In genomic region chr10:123204127-123204461, GRCh38 we compare ENCODE assay signal across 22 cellular contexts. TPM values are rescaled to one million over a fixed set of nuclear protein-coding genes. Genes with fewer than 3 reads are reported as not detected.
DNase-seq lines count a peak whose midpoint lies in the region; ATAC-seq, FAIRE-seq and TF ChIP-seq lines count a peak whose summit lies in the region.
"Had no signal": no experiment of that assay in that cellular context is flagged by ENCODE, and none has a peak within 500 bp of the region (broad histone marks: within the 10 kb centered on the region; RNA-seq: fewer than 3 reads in every experiment).

No MANE protein-coding gene starts in this region.

- POLR2A ChIA-PET in PC-9 (lab: Charles Lee; ENCODE audit: unreplicated experiment) = no interaction called here
- POLR2A ChIA-PET in HepG2 (lab: Yijun Ruan, JAX) = interaction anchor here (1.2 kb wide), 1 partner anchor 50 kb away, joined by 3 read pairs; the partner anchor contains the start of gene BUB3

- peaks cover 4% of the 10 kb centered on the region for H3K9me3 Mint-ChIP-seq in type B pancreatic cell

- H2AFZ ChIP-seq in PC-9 (no peak overlapping the region), HepG2 (ENCODE audit: low read length) (no peak overlapping the region)
- H2AFZ ChIP-seq: GM23248 had no signal

- CTCF ChIA-PET in PC-9 (lab: Charles Lee) = no interaction called here
- CTCF ChIA-PET in HepG2 (lab: Yijun Ruan, JAX; ENCODE audit: low intra/inter-chr PET ratio, low total read pairs) = no interaction called here

- peaks cover 7% of the 10 kb centered on the region; the same call in 1 of the 2 replicates for H3F3A ChIP-seq in PC-9 (ENCODE audit: insufficient read depth, low read depth)

- in situ Hi-C loops in HepG2 (cut with HindIII; ENCODE audit: extremely low pct_ligation_motif_present, low pct_unique_long_range_greater_than_20kb) = no loop called here

- H3K9me3 ChIP-seq in BLaER1 treated with 17β-estradiol and CSF1 and Interleukin-3, amounts not matched to agents 10 nM and 100 nM (replicated peaks in 1 of 11) = peaks cover 15 to 29% (median 24%) of the 10 kb centered on the region in 11 experiments
- no peaks in the 10 kb centered on the region for H3K9me3 ChIP-seq in PC-9 (ENCODE audit: insufficient read depth, low read depth)
- peaks cover 10% of the 10 kb centered on the region for H3K9me3 ChIP-seq in HepG2 (ENCODE audit: low read length)
- peaks cover 4 to 5% (median 4%) of the 10 kb centered on the region in 4 donors for H3K9me3 ChIP-seq in upper lobe of left lung
- H3K9me3 ChIP-seq: SJSA1 had no signal

- H3K27me3 ChIP-seq in BLaER1 treated with 17β-estradiol and CSF1 and Interleukin-3, amounts not matched to agents 10 nM and 100 nM = no peaks in the 10 kb centered on the region
- no peaks in the 10 kb centered on the region for H3K27me3 ChIP-seq in PC-9 (ENCODE audit: insufficient read depth, low read depth)
- no peaks in the 10 kb centered on the region for H3K27me3 ChIP-seq in HepG2 (ENCODE audit: control insufficient read depth in 1 of 2, insufficient read depth in 2 of 2, low read length in 2 of 2)
- no peaks in the 10 kb centered on the region for H3K27me3 ChIP-seq in upper lobe of left lung
- H3K27me3 ChIP-seq: MG63, SJSA1 had no signal

- no peak for FAIRE-seq in HepG2 (lab: Jason Lieb, UNC)
- FAIRE-seq: D721Med had no signal

- H3K27ac Mint-ChIP-seq in type B pancreatic cell = peak overlapping the region; percentile 20
- H3K27ac Mint-ChIP-seq: CD14-positive monocyte, H9, HFFc6 had no signal

- no peak overlapping the region for H3K4me3 ChIP-seq in BLaER1 treated with 17β-estradiol and CSF1 and Interleukin-3, amounts not matched to agents 10 nM and 100 nM
- H3K4me3 ChIP-seq in PC-9 (no peak overlapping the region), HepG2 (replicated peaks in 1 of 3; ENCODE audit: insufficient read depth in 1 of 3, low read depth in 2 of 3, low read length in 3 of 3) (no peak overlapping the region), upper lobe of left lung (no peak overlapping the region)
- H3K4me3 ChIP-seq: GM23248, MG63, SJSA1 had no signal

- no peak for TF ChIP-seq RAD21 in HepG2 (CRISPR knock-in tag; IDR thresholded peaks at IDR 0.05)

- TF ChIP-seq CTCF in PC-9 (conservative IDR thresholded peaks at IDR 0.05) (no peak), HepG2 (CRISPR knock-in tag; IDR thresholded peaks at IDR 0.05) (no peak), type B pancreatic cell (conservative IDR thresholded peaks at IDR 0.05) (no peak), upper lobe of left lung (IDR thresholded peaks at IDR 0.05) (no peak)

- TF ChIP-seq EP300 in HepG2 (IDR thresholded peaks at IDR 0.05; ENCODE audit: low read depth in 2 of 2, low read length in 2 of 2) (no peak), HepG2 (CRISPR knock-in tag; IDR thresholded peaks at IDR 0.05; ENCODE audit: borderline replicate concordance) (no peak), upper lobe of left lung (IDR thresholded peaks at IDR 0.05) (no peak)

- no TSS peak for BruUV-seq in PC-9 (replicated peaks; lab: Mats Ljungman, UMichigan)
- TSS peak; percentile 79 for BruUV-seq in HepG2 (replicated peaks; lab: Mats Ljungman, UMichigan)

- H3K27ac ChIP-seq in BLaER1 treated with 17β-estradiol and CSF1 and Interleukin-3, amounts not matched to agents 10 nM and 100 nM = no peak overlapping the region
- H3K27ac ChIP-seq in PC-9 (no peak overlapping the region), HepG2 (ENCODE audit: extremely low read length, insufficient read depth, low read length) (peak overlapping the region; percentile 55), upper lobe of left lung (no peak overlapping the region)
- H3K27ac ChIP-seq: GM23248, SJSA1 had no signal

- TF ChIP-seq POLR2A in HepG2 (IDR thresholded peaks at IDR 0.05; ENCODE audit: insufficient read depth in 1 of 2, low read depth in 2 of 2, low read length in 2 of 2) (no peak), upper lobe of left lung (IDR thresholded peaks at IDR 0.05) (no peak)

- peak overlapping the region; percentile 17 to 83 (median 66); a peak in 21 of 22 replicates for H3K4me2 ChIP-seq in BLaER1 treated with 17β-estradiol and CSF1 and Interleukin-3, amounts not matched to agents 10 nM and 100 nM
- H3K4me2 ChIP-seq in PC-9 = 0 out of 2 replicates have a peak overlapping the region, but pooled peaks have one; percentile 1
- H3K4me2 ChIP-seq in HepG2 (ENCODE audit: low read depth, low read length) = peak overlapping the region; percentile 43; the same call in 1 of the 2 replicates

- H4K20me1 ChIP-seq in BLaER1 treated with 17β-estradiol and CSF1 and Interleukin-3, amounts not matched to agents 10 nM and 100 nM = peaks cover 0 to 16% (median 0%) of the 10 kb centered on the region in 11 experiments; a peak in 6 of 22 replicates
- no peaks in the 10 kb centered on the region for H4K20me1 ChIP-seq in PC-9 (ENCODE audit: insufficient read depth)
- no peaks in the 10 kb centered on the region for H4K20me1 ChIP-seq in HepG2 (ENCODE audit: insufficient read depth, low read length)

- H3K36me3 ChIP-seq in BLaER1 treated with 17β-estradiol and CSF1 and Interleukin-3, amounts not matched to agents 10 nM and 100 nM = peaks cover 11 to 34% (median 27%) of the 10 kb centered on the region in 11 experiments; a peak in 20 of 22 replicates
- H3K36me3 ChIP-seq in PC-9 (ENCODE audit: low read depth) = no peaks in the 10 kb centered on the region
- no peaks in the 10 kb centered on the region for H3K36me3 ChIP-seq in HepG2 (replicated peaks in 1 of 2; ENCODE audit: control insufficient read depth in 1 of 2, insufficient read depth in 2 of 2, low read length in 2 of 2)
- H3K36me3 ChIP-seq in upper lobe of left lung = no peaks in the 10 kb centered on the region
- H3K36me3 ChIP-seq: SJSA1 had no signal

- H3K79me2 ChIP-seq in PC-9 (ENCODE audit: low read depth) = no peaks in the 10 kb centered on the region
- no peaks in the 10 kb centered on the region for H3K79me2 ChIP-seq in HepG2 (ENCODE audit: insufficient read depth, low read length)

- WGBS in HepG2 (ENCODE audit: low lambda C conversion rate) = 80% methylated on average over 1 of the region's 1 CpG
- WGBS in upper lobe of left lung, 2 donors = 91 to 100% methylated on average over 1 of the region's 1 CpG

- peaks cover 14 to 50% (median 44%) of the 10 kb centered on the region in 10 experiments for H3K4me1 ChIP-seq in BLaER1 treated with 17β-estradiol and CSF1 and Interleukin-3, amounts not matched to agents 10 nM and 100 nM
- peaks cover 17% of the 10 kb centered on the region for H3K4me1 ChIP-seq in PC-9 (replicated peaks; ENCODE audit: insufficient read depth)
- H3K4me1 ChIP-seq in HepG2 (ENCODE audit: insufficient read depth, low read length) = peaks cover 32% of the 10 kb centered on the region
- no peaks in the 10 kb centered on the region for H3K4me1 ChIP-seq in upper lobe of left lung
- H3K4me1 ChIP-seq: SJSA1 had no signal

- intact Hi-C loops in PC-9 (cut with micrococcal nuclease; ENCODE audit: unreplicated experiment) = no loop called here
- intact Hi-C loops in HepG2 (cut with micrococcal nuclease; ENCODE audit: unreplicated experiment) = loop anchor here (10.0 kb wide), 1 partner anchor 49 kb away; the partner anchor contains the start of gene BUB3

- H3K9me2 ChIP-seq in PC-9 (ENCODE audit: insufficient read depth) = no peaks in the 10 kb centered on the region

- H3K27me3 Mint-ChIP-seq in type B pancreatic cell = peaks cover 16% of the 10 kb centered on the region

- peak; percentile 63 for ATAC-seq in HepG2
- ATAC-seq in upper lobe of left lung (ENCODE audit: low FRiP score in 2 of 2) = no peak
- no peak for ATAC-seq in GM18868 (IDR thresholded peaks at IDR 0.05; ENCODE audit: unreplicated experiment)

- H3K4me3 Mint-ChIP-seq in type B pancreatic cell = no peak overlapping the region
- H3K4me3 Mint-ChIP-seq: CD14-positive monocyte, H9, HFFc6 had no signal

- no peak overlapping the region for H3K9ac ChIP-seq in BLaER1 treated with 17β-estradiol and CSF1 and Interleukin-3, amounts not matched to agents 10 nM and 100 nM
- peak overlapping the region; percentile 20; the same call in 1 of the 2 replicates for H3K9ac ChIP-seq in HepG2 (ENCODE audit: insufficient read depth, low read depth, low read length)
- H3K9ac ChIP-seq: GM23248 had no signal

- DNase-seq in PC-9 (no peak), HepG2 (ENCODE audit: low spot score) (no peak), type B pancreatic cell (ENCODE audit: extremely low spot score, unreplicated experiment) (no peak), HT-29 (ENCODE audit: low spot score) (no peak), upper lobe of left lung (no peak)
- DNase-seq: EL, H9, HFFc6, Kasumi-1, MG63, NCI-H1048, NCI-H1436, NCI-H187 treated with DMSO at 0.1 percent for 48 hours, NCI-H2107, NCI-H446 treated with DMSO at 0.1 percent for 48 hours, T-helper 1 cell had no signal

- H3K4me1 Mint-ChIP-seq in type B pancreatic cell (ENCODE audit: unreplicated experiment) = no peaks in the 10 kb centered on the region
- H3K4me1 Mint-ChIP-seq: CD14-positive monocyte had no signal

- H3K36me3 Mint-ChIP-seq in type B pancreatic cell = peaks cover 10% of the 10 kb centered on the region

RNA-seq across cellular contexts. Expression of gene BUB3, which starts 49.9 kb away (rescaled TPM):
- total RNA-seq in PC-9 (2021) (96.5 and 112 TPM in 2 replicates), HepG2 (2016; rRNA removed; fragmentation: Illumina TruSeq; extraction: Trizol) (174 and 230 TPM in 2 replicates), type B pancreatic cell (ENCODE audit: low replicate concordance) (74.2 and 124 TPM in 2 replicates), upper lobe of left lung (100 to 1,000 TPM in 1 of 6 donors, 10 to 100 TPM in 5; 41.0 to 138 (median 52.4) TPM)
- 42.5 and 51.9 TPM in 2 replicates for total RNA-seq in HepG2 (2016; cell fraction: cytosol; rRNA removed; fragmentation: Illumina TruSeq; extraction: Trizol; ENCODE audit: low read depth)
- total RNA-seq in HepG2 (2016; cell fraction: insoluble cytoplasmic fraction; rRNA removed; fragmentation: Illumina TruSeq; extraction: Trizol) = 170 and 239 TPM in 2 replicates
- total RNA-seq in HepG2 (2016; cell fraction: membrane; rRNA removed; fragmentation: Illumina TruSeq; extraction: Trizol) = 74.0 and 86.8 TPM in 2 replicates
- 91.7 and 115 TPM in 2 replicates for total RNA-seq in HepG2 (2016; cell fraction: nucleus; rRNA removed; fragmentation: Illumina TruSeq; extraction: Trizol)
- 184 and 188 TPM in 2 replicates for polyA plus RNA-seq in HepG2 (2011; rRNA removed)
- 121 and 143 TPM in 2 replicates for polyA plus RNA-seq in HepG2 (2011; cell fraction: cytosol; rRNA removed)
- polyA plus RNA-seq in HepG2 (2011; cell fraction: nucleus; rRNA removed) = 242 and 278 TPM in 2 replicates
- polyA plus RNA-seq in HepG2 (2012) = 109 and 119 TPM in 2 replicates
- 36.9 and 37.0 TPM in 2 replicates for polyA plus RNA-seq in HepG2 (2016; cell fraction: cytosol; fragmentation: Illumina TruSeq; extraction: Trizol; ENCODE audit: low read depth)
- polyA plus RNA-seq in HepG2 (2016; cell fraction: insoluble cytoplasmic fraction; fragmentation: Illumina TruSeq; extraction: Trizol; ENCODE audit: low read depth) = 215 and 216 TPM in 2 replicates
- 40.5 and 49.2 TPM in 2 replicates for polyA plus RNA-seq in HepG2 (2016; cell fraction: membrane; fragmentation: Illumina TruSeq; extraction: Trizol; ENCODE audit: low read depth)
- polyA plus RNA-seq in HepG2 (2016; cell fraction: nucleus; fragmentation: Illumina TruSeq; extraction: Trizol; ENCODE audit: insufficient read depth, low read depth) = 127 and 140 TPM in 2 replicates
- 444 and 777 TPM in 2 replicates for polyA minus RNA-seq in HepG2 (2011; rRNA and poly(A)+ RNA removed; ENCODE audit: low replicate concordance)
- 107 and 129 TPM in 2 replicates for polyA minus RNA-seq in HepG2 (2011; cell fraction: cytosol; rRNA and poly(A)+ RNA removed)
- 163 and 164 TPM in 2 replicates for polyA minus RNA-seq in HepG2 (2011; cell fraction: nucleus; rRNA and poly(A)+ RNA removed)
- 264 and 274 TPM in 2 replicates for total RNA-seq in HT-29 (2014; rRNA removed; shearing (Covaris generic))

RNA-seq across cellular contexts. Expression of gene HMX2, which starts 56.2 kb away (rescaled TPM):
- total RNA-seq in PC-9 (2021) (not detected in 2 replicates), HepG2 (2016; rRNA removed; fragmentation: Illumina TruSeq; extraction: Trizol) (not detected in 2 replicates), type B pancreatic cell (ENCODE audit: low replicate concordance) (0.19 TPM in 1 of 2 replicates, not detected in the other), upper lobe of left lung (not detected)
- not detected in 2 replicates for total RNA-seq in HepG2 (2016; cell fraction: cytosol; rRNA removed; fragmentation: Illumina TruSeq; extraction: Trizol; ENCODE audit: low read depth)
- total RNA-seq in HepG2 (2016; cell fraction: insoluble cytoplasmic fraction; rRNA removed; fragmentation: Illumina TruSeq; extraction: Trizol) = not detected in 2 replicates
- not detected in 2 replicates for total RNA-seq in HepG2 (2016; cell fraction: membrane; rRNA removed; fragmentation: Illumina TruSeq; extraction: Trizol)
- total RNA-seq in HepG2 (2016; cell fraction: nucleus; rRNA removed; fragmentation: Illumina TruSeq; extraction: Trizol) = not detected in 2 replicates
- polyA plus RNA-seq in HepG2 (2011; rRNA removed) = not detected in 2 replicates
- polyA plus RNA-seq in HepG2 (2011; cell fraction: cytosol; rRNA removed) = 0.04 TPM in 1 of 2 replicates, not detected in the other
- not detected in 2 replicates for polyA plus RNA-seq in HepG2 (2011; cell fraction: nucleus; rRNA removed)
- not detected in 2 replicates for polyA plus RNA-seq in HepG2 (2012)
- not detected in 2 replicates for polyA plus RNA-seq in HepG2 (2016; cell fraction: cytosol; fragmentation: Illumina TruSeq; extraction: Trizol; ENCODE audit: low read depth)
- not detected in 2 replicates for polyA plus RNA-seq in HepG2 (2016; cell fraction: insoluble cytoplasmic fraction; fragmentation: Illumina TruSeq; extraction: Trizol; ENCODE audit: low read depth)
- not detected in 2 replicates for polyA plus RNA-seq in HepG2 (2016; cell fraction: membrane; fragmentation: Illumina TruSeq; extraction: Trizol; ENCODE audit: low read depth)
- polyA plus RNA-seq in HepG2 (2016; cell fraction: nucleus; fragmentation: Illumina TruSeq; extraction: Trizol; ENCODE audit: insufficient read depth, low read depth) = not detected in 2 replicates
- 0.14 TPM in 1 of 2 replicates, not detected in the other for polyA minus RNA-seq in HepG2 (2011; rRNA and poly(A)+ RNA removed; ENCODE audit: low replicate concordance)
- not detected in 2 replicates for polyA minus RNA-seq in HepG2 (2011; cell fraction: cytosol; rRNA and poly(A)+ RNA removed)
- polyA minus RNA-seq in HepG2 (2011; cell fraction: nucleus; rRNA and poly(A)+ RNA removed) = not detected in 2 replicates
- total RNA-seq in HT-29 (2014; rRNA removed; shearing (Covaris generic)) = not detected in 2 replicates
- total RNA-seq: GM23248, HFFc6 had no signal
- polyA plus RNA-seq: CD14-positive monocyte, GM23248 had no signal

Comparison
In these comparisons a context has a peak if more than half of its experiments do, and no peak if none do; other contexts are left out.
1. H3K4me2 ChIP-seq: peak in every context shown above with its lines; median percentile 66 in BLaER1 treated with 17β-estradiol and CSF1 and Interleukin-3, amounts not matched to agents 10 nM and 100 nM; 43 in HepG2; 1 in PC-9.